Comparison of ENCODE assay signal across 27 cellular contexts in genomic region chr9:71740199-71740598, GRCh38. TPM values are rescaled to one million over a fixed set of nuclear protein-coding genes. Genes with fewer than 3 reads are reported as not detected.
DNase-seq lines count a peak whose midpoint lies in the region; ATAC-seq, FAIRE-seq and TF ChIP-seq lines count a peak whose summit lies in the region.
"Had no signal": no experiment of that assay in that cellular context is flagged by ENCODE, and none has a peak within 500 bp of the region (broad histone marks: within the 10 kb centered on the region; RNA-seq: fewer than 3 reads in every experiment).

No MANE protein-coding gene starts in this region.

- H3K9me3 ChIP-seq in CD4-positive, alpha-beta T cell (ENCODE audit: control insufficient read depth, low read length): no peaks in the 10 kb centered on the region
- H3K9me3 ChIP-seq in pancreas: no peaks in the 10 kb centered on the region
- H3K9me3 ChIP-seq: ascending aorta, gastrocnemius medialis, HAP-1, ovary, uterus had no signal

- H3K36me3 ChIP-seq in pancreas: peaks cover 0 to 6% (median 0%) of the 10 kb centered on the region in 3 donors
- H3K36me3 ChIP-seq: ovary, uterus had no signal

- peak overlapping the region in 1 of 4 donors; percentile 8 for H3K4me3 ChIP-seq in pancreas
- H3K4me3 ChIP-seq: ascending aorta, gastrocnemius medialis, HAP-1, K562, ovary, uterus had no signal

- no peak for DNase-seq in CD4-positive, alpha-beta T cell
- DNase-seq in RCC 7860 (ENCODE audit: low spot score): peak; percentile 25
- peak; percentile 27 for DNase-seq in kidney glomerular epithelial cell (lab: John Stamatoyannopoulos, UW)
- DNase-seq in pancreas: no peak
- no peak for DNase-seq in Kasumi-1 (lab: John Stamatoyannopoulos, UW)
- DNase-seq in SKM-1 treated with dmso at 0.1 percent for 144 hours (lab: John Stamatoyannopoulos, UW; ENCODE audit: unreplicated experiment): no peak
- DNase-seq: activated CD4-positive, alpha-beta T cell treated with anti-CD3 and anti-CD28 coated beads for 4 hours; cerebellar nuclear complex; effector CD4-positive, alpha-beta T cell; gastrocnemius medialis; naive thymus-derived CD8-positive, alpha-beta T cell; NCI-H1694; NCI-H774; ovary; Right ventricle myocardium superior; uterus had no signal

- POLR2A ChIA-PET in CD4-positive, alpha-beta T cell (lab: Charles Lee): no interaction called here

- intact Hi-C loops in CD4-positive, alpha-beta T cell (cut with DNase I, micrococcal nuclease): no loop called here
- intact Hi-C loops in pancreas (cut with DNase I): no loop called here

- peaks cover 34% of the 10 kb centered on the region for H3K4me1 Mint-ChIP-seq in CD4-positive, alpha-beta T cell (ENCODE audit: low read depth)

- CTCF ChIA-PET in CD4-positive, alpha-beta T cell (lab: Charles Lee): interaction anchor here (0.6 kb wide), 1 partner anchor 11 kb away, joined by 3 read pairs; no protein-coding TSS in a partner anchor

- FAIRE-seq in RCC 7860 (lab: Jason Lieb, UNC) (peak; percentile 81), pancreas (lab: Jason Lieb, UNC) (peak; percentile 66)
- FAIRE-seq: GM18507, islet of Langerhans, K562 had no signal

- no peak overlapping the region for H3K27ac ChIP-seq in CD4-positive, alpha-beta T cell (ENCODE audit: low read depth, low read length)
- peak overlapping the region; percentile 59 to 82 (median 71) for H3K27ac ChIP-seq in pancreas
- H3K27ac ChIP-seq: ascending aorta, gastrocnemius medialis, ovary, uterus had no signal

- peaks cover 35 to 64% (median 58%) of the 10 kb centered on the region in 3 donors for H3K4me1 ChIP-seq in pancreas
- H3K4me1 ChIP-seq: ascending aorta, HAP-1, uterus had no signal

- WGBS in pancreas, 2 donors: 12 to 25% methylated on average over 2 of the region's 2 CpGs

- peak overlapping the region; percentile 8 for H3K27ac Mint-ChIP-seq in CD4-positive, alpha-beta T cell
- H3K27ac Mint-ChIP-seq: activated naive CD4-positive, alpha-beta T cell treated with anti-CD3 and anti-CD28 coated beads, Interleukin-2, amount 50 U/mL, for 24 hours; activated T-helper 1 cell treated with anti-CD3 and anti-CD28 coated beads, Interleukin-12 subunit alpha, Interleukin-12 subunit beta, Interleukin-2, Interleukin-4 antibody, amounts not matched to agents 30 ng/mL and 10 ng/mL and 1 ng/mL, durations not matched to agents 14 hours and 24 hours and 36 hours; CD14-positive monocyte had no signal

- no peaks in the 10 kb centered on the region for H3K27me3 Mint-ChIP-seq in CD4-positive, alpha-beta T cell
- H3K27me3 Mint-ChIP-seq: activated naive CD4-positive, alpha-beta T cell treated with anti-CD3 and anti-CD28 coated beads, Interleukin-2, amount 50 U/mL, for 24 hours; naive thymus-derived CD8-positive, alpha-beta T cell had no signal

- H3K9me3 Mint-ChIP-seq in CD4-positive, alpha-beta T cell: no peaks in the 10 kb centered on the region
- H3K9me3 Mint-ChIP-seq: activated naive CD4-positive, alpha-beta T cell treated with anti-CD3 and anti-CD28 coated beads, Interleukin-2, amount 50 U/mL, for 24 hours; activated T-helper 1 cell treated with anti-CD3 and anti-CD28 coated beads, Interleukin-12 subunit alpha, Interleukin-12 subunit beta, Interleukin-2, Interleukin-4 antibody, amounts not matched to agents 30 ng/mL and 10 ng/mL and 1 ng/mL, durations not matched to agents 14 hours and 24 hours and 36 hours; naive thymus-derived CD8-positive, alpha-beta T cell had no signal

- no peak overlapping the region for H3K4me3 Mint-ChIP-seq in CD4-positive, alpha-beta T cell
- H3K4me3 Mint-ChIP-seq: activated naive CD4-positive, alpha-beta T cell treated with anti-CD3 and anti-CD28 coated beads, Interleukin-2, amount 50 U/mL, for 24 hours; activated T-helper 1 cell treated with anti-CD3 and anti-CD28 coated beads, Interleukin-12 subunit alpha, Interleukin-12 subunit beta, Interleukin-2, Interleukin-4 antibody, amounts not matched to agents 30 ng/mL and 10 ng/mL and 1 ng/mL, durations not matched to agents 14 hours and 24 hours and 36 hours; CD14-positive monocyte; naive thymus-derived CD8-positive, alpha-beta T cell had no signal

- H3K36me3 Mint-ChIP-seq in CD4-positive, alpha-beta T cell (ENCODE audit: low read depth): peaks cover 87% of the 10 kb centered on the region

- H3K27me3 ChIP-seq in CD4-positive, alpha-beta T cell (ENCODE audit: control insufficient read depth, insufficient read depth, low read length): no peaks in the 10 kb centered on the region
- no peaks in the 10 kb centered on the region for H3K27me3 ChIP-seq in pancreas
- H3K27me3 ChIP-seq: ascending aorta, gastrocnemius medialis, ovary, uterus had no signal

- no peak for TF ChIP-seq CTCF in CD4-positive, alpha-beta T cell (IDR thresholded peaks at IDR 0.05)
- peak in 1 of 4 donors; percentile 14 for TF ChIP-seq CTCF in pancreas (IDR thresholded peaks at IDR 0.05)

- ATAC-seq in CD4-positive, alpha-beta T cell (ENCODE audit: poor library complexity): no peak
- peak; percentile 82 to 89 (median 86) for ATAC-seq in pancreas
- ATAC-seq in GM21717 (IDR thresholded peaks at IDR 0.05; ENCODE audit: unreplicated experiment): no peak
- ATAC-seq in GM18907 (IDR thresholded peaks at IDR 0.05; ENCODE audit: unreplicated experiment): no peak
- ATAC-seq: gastrocnemius medialis; K562; naive thymus-derived CD8-positive, alpha-beta T cell; sciatic nerve had no signal

RNA-seq across cellular contexts. Expression of gene CEMIP2, which starts 28.1 kb away (rescaled TPM):
- 100 to 1,000 TPM; 301 to 305 TPM for total RNA-seq in CD4-positive, alpha-beta T cell
- 10 to 100 TPM; 16.2 to 42.1 (median 27.3) TPM for total RNA-seq in pancreas
- 10 to 100 TPM; 14.3 to 18.5 TPM for polyA plus RNA-seq in pancreas

Comparison
In these comparisons a context has a peak if more than half of its experiments do, and no peak if none do; other contexts are left out.
1. ATAC-seq: peak in pancreas (4 of 4); none in CD4-positive, alpha-beta T cell (single experiment), GM21717 (single experiment) and GM18907 (single experiment).
2. DNase-seq: peak in RCC 7860 (single experiment) and kidney glomerular epithelial cell (single experiment); none in CD4-positive, alpha-beta T cell (0 of 10), pancreas (0 of 6), Kasumi-1 (0 of 2) and SKM-1 treated with dmso at 0.1 percent for 144 hours (single experiment).
3. RNA of gene CEMIP2, which starts 28.1 kb away (total RNA-seq): 301 to 305 TPM in CD4-positive, alpha-beta T cell; 16.2 to 42.1 TPM in pancreas; every median in the first group is over 4 times any median in the second.